ENCODE assay signal across 12 cellular contexts in genomic region chr22:50316114-50317065, GRCh38.
"Had no signal": no experiment of that assay in that cellular context is flagged by ENCODE, and none has a peak within 500 bp of the region (broad histone marks: within the 10 kb centered on the region; RNA-seq: fewer than 3 reads in every experiment).

No MANE protein-coding gene starts in this region.

- H3K9me3 ChIP-seq: heart right ventricle, left ventricle myocardium inferior, pancreas, uterus had no signal

- H3K27me3 ChIP-seq: cardiac muscle cell, foreskin keratinocyte, heart right ventricle, pancreas, uterus had no signal

- ATAC-seq: activated CD8-positive, alpha-beta T cell treated with anti-CD3 and anti-CD28 coated beads, Interleukin-2, amount 10 ng/mL, durations not matched to agents 7 days and 5 days; heart right ventricle; pancreas had no signal

- H3K27ac ChIP-seq: cardiac muscle cell, foreskin keratinocyte, heart right ventricle, left ventricle myocardium inferior, pancreas, skin epidermis, uterus had no signal

- H3K36me3 ChIP-seq: cardiac muscle cell, heart right ventricle, left ventricle myocardium inferior, pancreas, uterus had no signal

- H3K4me1 ChIP-seq: foreskin keratinocyte, pancreas, uterus had no signal

- DNase-seq: activated CD4-positive, alpha-beta T cell treated with anti-CD3 and anti-CD28 coated beads for 4 hours; activated CD8-positive, alpha-beta memory T cell treated with anti-CD3 and anti-CD28 coated beads, Interleukin-2, amount 50 U/mL, for 48 hours; activated CD8-positive, alpha-beta T cell treated with anti-CD3 and anti-CD28 coated beads, Interleukin-2, amount 10 ng/mL, durations not matched to agents 7 days and 5 days; foreskin keratinocyte; heart right ventricle; left ventricle myocardium inferior; mesenchymal stem cell; retina; uterus had no signal

- H3K4me3 ChIP-seq: cardiac muscle cell, heart right ventricle, left ventricle myocardium inferior, pancreas, skin epidermis, uterus had no signal
